In the genomic region with DNA sequence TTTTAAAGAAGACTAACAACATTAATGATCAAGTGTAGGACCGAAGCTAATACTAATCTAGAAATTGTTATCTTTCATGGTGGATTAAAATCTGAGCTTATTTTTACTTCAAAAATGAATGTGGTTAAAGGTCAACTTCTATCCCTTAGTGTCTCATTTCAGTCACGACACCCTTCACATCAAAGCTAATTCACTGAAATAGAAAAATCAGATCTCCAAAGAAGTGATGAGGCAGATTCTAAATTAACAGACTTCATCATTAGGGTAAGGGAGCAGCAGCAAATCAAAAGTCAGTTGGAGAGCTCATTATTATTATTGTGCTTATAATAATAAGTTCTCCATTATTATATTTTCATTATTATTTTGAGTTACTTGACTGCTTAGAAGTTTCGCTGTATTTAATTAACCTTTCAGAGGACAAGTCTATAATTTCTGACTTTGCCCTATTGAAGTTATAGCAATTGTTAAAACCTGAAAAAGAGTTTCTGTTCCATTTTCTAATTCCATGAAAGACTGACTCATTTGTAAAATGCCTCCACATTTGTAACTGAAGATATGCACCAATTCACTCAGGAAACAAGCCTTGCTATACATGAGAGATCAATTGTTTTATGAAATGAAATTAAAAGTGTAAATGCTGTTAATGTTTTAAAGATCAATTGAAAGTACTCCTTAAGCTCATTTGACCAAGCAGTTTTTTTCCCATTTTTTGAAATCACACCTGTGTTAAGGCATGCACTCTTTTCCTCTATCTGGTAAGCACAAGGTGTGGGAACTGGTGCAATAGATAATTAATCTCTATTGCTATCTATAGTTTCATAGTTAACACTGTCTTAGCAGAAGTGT, we compare ENCODE assay signal across 17 cellular contexts. TPM values are rescaled to one million over a fixed set of nuclear protein-coding genes. Genes with fewer than 3 reads are reported as not detected.
DNase-seq lines count a peak whose midpoint lies in the region; ATAC-seq lines count a peak whose summit lies in the region.
"Had no signal": no experiment of that assay in that cellular context is flagged by ENCODE, and none has a peak within 500 bp of the region (broad histone marks: within the 10 kb centered on the region; RNA-seq: fewer than 3 reads in every experiment).

No MANE protein-coding gene starts in this region.

- ATAC-seq in GM19025 (IDR thresholded peaks at IDR 0.05; ENCODE audit: low read depth, unreplicated experiment) (peak; percentile 55), HG03175 (IDR thresholded peaks at IDR 0.05; ENCODE audit: unreplicated experiment) (peak; percentile 96), GM21723 (IDR thresholded peaks at IDR 0.05; ENCODE audit: unreplicated experiment) (no peak), GM19397 (IDR thresholded peaks at IDR 0.05; ENCODE audit: unreplicated experiment) (no peak), Right ventricle myocardium superior (ENCODE audit: poor library complexity) (no peak)
- ATAC-seq in stimulated activated effector memory CD8-positive, alpha-beta T cell treated with anti-CD3 and anti-CD28 coated beads, Interleukin-12 subunit alpha, Interleukin-12 subunit beta, amount 100 ng/mL, for 72 hours, result peak; percentile 86

- POLR2A ChIA-PET in activated CD4-positive, alpha-beta memory T cell treated with anti-CD3 and anti-CD28 coated beads, Interleukin-2, amount 10 ng/mL, durations not matched to agents 7 days and 5 days (lab: Charles Lee), result interaction anchor here (1.2 kb wide), 1 partner anchor 108 kb away, joined by 3 read pairs; no protein-coding TSS in a partner anchor
- POLR2A ChIA-PET in activated CD4-positive, alpha-beta memory T cell treated with anti-CD3 and anti-CD28 coated beads for 36 hours (lab: Charles Lee), result no interaction called here

- H3K4me1 Mint-ChIP-seq in activated CD4-positive, alpha-beta memory T cell treated with anti-CD3 and anti-CD28 coated beads, Interleukin-2, amount 10 ng/mL, durations not matched to agents 7 days and 5 days, result peaks cover 17% of the 10 kb centered on the region
- peaks cover 7% of the 10 kb centered on the region for H3K4me1 Mint-ChIP-seq in activated CD4-positive, alpha-beta memory T cell treated with anti-CD3 and anti-CD28 coated beads for 36 hours (ENCODE audit: low read depth)
- H3K4me1 Mint-ChIP-seq in stimulated activated effector memory CD8-positive, alpha-beta T cell treated with anti-CD3 and anti-CD28 coated beads, Interleukin-12 subunit alpha, Interleukin-12 subunit beta, amount 100 ng/mL, for 72 hours, result peaks cover 35% of the 10 kb centered on the region

- peaks cover 38% of the 10 kb centered on the region for H3K36me3 Mint-ChIP-seq in activated CD4-positive, alpha-beta memory T cell treated with anti-CD3 and anti-CD28 coated beads, Interleukin-2, amount 10 ng/mL, durations not matched to agents 7 days and 5 days (ENCODE audit: low read depth)
- peaks cover 7% of the 10 kb centered on the region for H3K36me3 Mint-ChIP-seq in activated CD4-positive, alpha-beta memory T cell treated with anti-CD3 and anti-CD28 coated beads for 36 hours
- no peaks in the 10 kb centered on the region for H3K36me3 Mint-ChIP-seq in stimulated activated effector memory CD8-positive, alpha-beta T cell treated with anti-CD3 and anti-CD28 coated beads, Interleukin-12 subunit alpha, Interleukin-12 subunit beta, amount 100 ng/mL, for 72 hours

- no peak for DNase-seq in activated CD4-positive, alpha-beta memory T cell treated with anti-CD3 and anti-CD28 coated beads, Interleukin-2, amount 10 ng/mL, durations not matched to agents 7 days and 5 days
- DNase-seq in activated CD4-positive, alpha-beta memory T cell treated with anti-CD3 and anti-CD28 coated beads for 36 hours, result no peak
- DNase-seq in stimulated activated effector memory CD8-positive, alpha-beta T cell treated with anti-CD3 and anti-CD28 coated beads, Interleukin-12 subunit alpha, Interleukin-12 subunit beta, amount 100 ng/mL, for 72 hours (ENCODE audit: low spot score in 2 of 2), result no peak
- DNase-seq in Right ventricle myocardium superior, result no peak
- DNase-seq: activated CD8-positive, alpha-beta memory T cell treated with anti-CD3 and anti-CD28 coated beads, Interleukin-2, amount 50 U/mL, for 48 hours; activated naive CD4-positive, alpha-beta T cell treated with anti-CD3 and anti-CD28 coated beads for 36 hours; BE2C; Calu3; KBM-7; left ventricle myocardium inferior; NCI-H1694 treated with DMSO at 0.1 percent for 48 hours; NCI-H774; upper lobe of left lung had no signal

- CTCF ChIA-PET in activated CD4-positive, alpha-beta memory T cell treated with anti-CD3 and anti-CD28 coated beads, Interleukin-2, amount 10 ng/mL, durations not matched to agents 7 days and 5 days (lab: Charles Lee), result interaction anchor here (0.8 kb wide), 1 partner anchor 506 kb away, joined by 3 read pairs; no protein-coding TSS in a partner anchor
- CTCF ChIA-PET in activated CD4-positive, alpha-beta memory T cell treated with anti-CD3 and anti-CD28 coated beads for 36 hours (lab: Charles Lee), result interaction anchor here (1.2 kb wide), 1 partner anchor 167 kb away, joined by 4 read pairs; no protein-coding TSS in a partner anchor

- H3K27ac Mint-ChIP-seq in activated CD4-positive, alpha-beta memory T cell treated with anti-CD3 and anti-CD28 coated beads, Interleukin-2, amount 10 ng/mL, durations not matched to agents 7 days and 5 days, result peak overlapping the region; percentile 4
- no peak overlapping the region for H3K27ac Mint-ChIP-seq in activated CD4-positive, alpha-beta memory T cell treated with anti-CD3 and anti-CD28 coated beads for 36 hours
- no peak overlapping the region for H3K27ac Mint-ChIP-seq in stimulated activated effector memory CD8-positive, alpha-beta T cell treated with anti-CD3 and anti-CD28 coated beads, Interleukin-12 subunit alpha, Interleukin-12 subunit beta, amount 100 ng/mL, for 72 hours
- H3K27ac Mint-ChIP-seq: activated naive CD4-positive, alpha-beta T cell treated with anti-CD3 and anti-CD28 coated beads for 36 hours had no signal

- no peak overlapping the region for H3K4me3 Mint-ChIP-seq in activated CD4-positive, alpha-beta memory T cell treated with anti-CD3 and anti-CD28 coated beads, Interleukin-2, amount 10 ng/mL, durations not matched to agents 7 days and 5 days
- H3K4me3 Mint-ChIP-seq in activated CD4-positive, alpha-beta memory T cell treated with anti-CD3 and anti-CD28 coated beads for 36 hours, result no peak overlapping the region
- no peak overlapping the region for H3K4me3 Mint-ChIP-seq in stimulated activated effector memory CD8-positive, alpha-beta T cell treated with anti-CD3 and anti-CD28 coated beads, Interleukin-12 subunit alpha, Interleukin-12 subunit beta, amount 100 ng/mL, for 72 hours
- H3K4me3 Mint-ChIP-seq: activated naive CD4-positive, alpha-beta T cell treated with anti-CD3 and anti-CD28 coated beads for 36 hours had no signal

- intact Hi-C loops in activated CD4-positive, alpha-beta memory T cell treated with anti-CD3 and anti-CD28 coated beads for 36 hours (cut with micrococcal nuclease), result no loop called here
- intact Hi-C loops in Right ventricle myocardium superior (cut with DNase I), result no loop called here

- no peaks in the 10 kb centered on the region for H3K27me3 Mint-ChIP-seq in activated CD4-positive, alpha-beta memory T cell treated with anti-CD3 and anti-CD28 coated beads, Interleukin-2, amount 10 ng/mL, durations not matched to agents 7 days and 5 days
- no peaks in the 10 kb centered on the region for H3K27me3 Mint-ChIP-seq in activated CD4-positive, alpha-beta memory T cell treated with anti-CD3 and anti-CD28 coated beads for 36 hours

- H3K9me3 Mint-ChIP-seq in activated CD4-positive, alpha-beta memory T cell treated with anti-CD3 and anti-CD28 coated beads, Interleukin-2, amount 10 ng/mL, durations not matched to agents 7 days and 5 days, result peaks cover 40% of the 10 kb centered on the region
- peaks cover 41% of the 10 kb centered on the region for H3K9me3 Mint-ChIP-seq in activated CD4-positive, alpha-beta memory T cell treated with anti-CD3 and anti-CD28 coated beads for 36 hours
- peaks cover 22% of the 10 kb centered on the region for H3K9me3 Mint-ChIP-seq in stimulated activated effector memory CD8-positive, alpha-beta T cell treated with anti-CD3 and anti-CD28 coated beads, Interleukin-12 subunit alpha, Interleukin-12 subunit beta, amount 100 ng/mL, for 72 hours

RNA-seq across cellular contexts. Expression of a gene that starts 23.1 kb away (rescaled TPM):
- total RNA-seq in activated CD4-positive, alpha-beta memory T cell treated with anti-CD3 and anti-CD28 coated beads, Interleukin-2, amount 10 ng/mL, durations not matched to agents 7 days and 5 days, result 10 to 100 TPM; 18.8 to 21.0 TPM
- total RNA-seq in activated CD4-positive, alpha-beta memory T cell treated with anti-CD3 and anti-CD28 coated beads for 36 hours, result 10 to 100 TPM; 27.5 to 28.6 TPM
- total RNA-seq in Right ventricle myocardium superior, result 33.7 TPM

Comparison
In these comparisons a context has a peak if more than half of its experiments do, and no peak if none do; other contexts are left out.
1. ATAC-seq: peak in GM19025 (single experiment), HG03175 (single experiment) and stimulated activated effector memory CD8-positive, alpha-beta T cell treated with anti-CD3 and anti-CD28 coated beads, Interleukin-12 subunit alpha, Interleukin-12 subunit beta, amount 100 ng/mL, for 72 hours (single experiment); none in GM21723 (single experiment), GM19397 (single experiment) and Right ventricle myocardium superior (single experiment).